ENCODE assay signal across 8 cellular contexts in the genomic region with DNA sequence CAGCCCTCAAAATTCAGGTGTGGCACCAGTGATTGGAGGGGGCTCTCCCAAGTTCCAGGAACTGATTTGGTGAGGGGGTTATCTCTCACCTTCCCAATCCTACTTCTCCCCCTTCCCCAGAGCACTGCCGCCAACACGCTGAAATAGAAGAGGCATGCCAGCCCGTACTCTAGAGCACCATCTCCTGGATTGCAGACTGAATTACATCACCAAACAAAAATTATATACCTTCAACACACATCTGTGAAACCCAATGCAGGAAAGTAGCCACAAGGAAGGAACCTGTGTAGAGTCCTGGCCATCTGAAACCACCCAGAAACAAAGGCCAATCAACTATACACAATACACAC.
DNase-seq lines count a peak whose midpoint lies in the region; ATAC-seq, FAIRE-seq and TF ChIP-seq lines count a peak whose summit lies in the region.
"Not testable (repeated sequence)": the region's sequence is repeated elsewhere in the genome, so short reads cannot be mapped to it uniquely, and the experiment has no call there.

No MANE protein-coding gene starts in this region.

- H3K4me3 ChIP-seq in AG04449 (ENCODE audit: low read depth, low read length); keratinocyte (ENCODE audit: control insufficient read depth in 2 of 3, extremely low read depth in 1 of 3, insufficient read depth in 2 of 3, low read depth in 1 of 3, low read length in 3 of 3): not testable (repeated sequence)

- H2AFZ ChIP-seq in keratinocyte (ENCODE audit: control insufficient read depth, low read length), result not testable (repeated sequence)

- CTCF ChIA-PET in AG04449 (lab: Yijun Ruan, JAX), result not testable (repeated sequence)

- DNase-seq in AG04449 (ENCODE audit: low read depth, low spot score); keratinocyte (ENCODE audit: low read depth, low spot score); sciatic nerve (ENCODE audit: low spot score): not testable (repeated sequence)
- DNase-seq in GM13976 (ENCODE audit: low spot score), result peak; percentile 12
- DNase-seq in NCI-H748 treated with DMSO at 0.1 percent for 48 hours (lab: John Stamatoyannopoulos, UW), result peak; percentile 79
- DNase-seq in activated CD4-positive, alpha-beta T cell treated with anti-CD3 and anti-CD28 coated beads for 48 hours, result peak; percentile 33
- DNase-seq in cerebellar cortex (ENCODE audit: low spot score), result peak; percentile 53

- H3K9ac ChIP-seq in keratinocyte (ENCODE audit: control insufficient read depth, extremely low read depth, insufficient read depth, low read length), result not testable (repeated sequence)

- POLR2A ChIA-PET in AG04449 (lab: Yijun Ruan, JAX), result not testable (repeated sequence)

- H3K4me1 ChIP-seq in keratinocyte (ENCODE audit: control insufficient read depth, extremely low read depth, insufficient read depth, low read length), result not testable (repeated sequence)

- H3K36me3 ChIP-seq in keratinocyte (ENCODE audit: control insufficient read depth in 2 of 2, extremely low read depth in 1 of 2, insufficient read depth in 2 of 2, low read length in 2 of 2), result not testable (repeated sequence)

- peak; percentile 35 for TF ChIP-seq CTCF in AG04449 (IDR thresholded peaks at IDR 0.05; ENCODE audit: insufficient read depth, low read length, missing control alignments)
- peak; percentile 36 for TF ChIP-seq CTCF in GM13976 (IDR thresholded peaks at IDR 0.05; ENCODE audit: borderline replicate concordance, control extremely low read depth, extremely low read depth, insufficient read depth, missing control alignments)
- TF ChIP-seq CTCF in keratinocyte (optimal IDR thresholded peaks at IDR 0.05 in 1 of 3, IDR thresholded peaks at IDR 0.05 in 1 of 3, conservative IDR thresholded peaks at IDR 0.05 in 1 of 3; ENCODE audit: extremely low read depth in 1 of 3, insufficient read depth in 2 of 3, low read length in 3 of 3), result peak; percentile 48 to 55 (median 49)

- not testable (repeated sequence) for H3K9me1 ChIP-seq in keratinocyte (ENCODE audit: control insufficient read depth, extremely low read depth, insufficient read depth, low read length)

- dilution Hi-C loops in keratinocyte (cut with MboI; ENCODE audit: extremely low pct_ligation_motif_present, low sequenced_read_pairs), result not testable (repeated sequence)

- not testable (repeated sequence) for H3K27ac ChIP-seq in keratinocyte (ENCODE audit: control insufficient read depth, insufficient read depth, low read length)

- not testable (repeated sequence) for H3K9me3 ChIP-seq in keratinocyte (ENCODE audit: control insufficient read depth, low read depth, low read length)

- not testable (repeated sequence) for H3K27me3 ChIP-seq in keratinocyte (ENCODE audit: control insufficient read depth, extremely low read depth, insufficient read depth, low read length)

- not testable (repeated sequence) for H3K79me2 ChIP-seq in keratinocyte (ENCODE audit: control insufficient read depth, insufficient read depth, low read length)

- peak; percentile 21 for ATAC-seq in HG03442 (IDR thresholded peaks at IDR 0.05; ENCODE audit: unreplicated experiment)
- ATAC-seq in sciatic nerve, result peak; percentile 48

- not testable (repeated sequence) for H4K20me1 ChIP-seq in keratinocyte (ENCODE audit: control insufficient read depth, extremely low read depth, insufficient read depth, low read length)

- in situ Hi-C loops in GM13976 (cut with MboI; ENCODE audit: low sequenced_read_pairs, unreplicated experiment), result not testable (repeated sequence)

- not testable (repeated sequence) for FAIRE-seq in keratinocyte (lab: Jason Lieb, UNC)

- intact Hi-C loops in sciatic nerve (cut with DNase I), result not testable (repeated sequence)

- not testable (repeated sequence) for H3K4me2 ChIP-seq in keratinocyte (ENCODE audit: control insufficient read depth, extremely low read depth, insufficient read depth, low read depth, low read length)
